ENCODE assay signal across 27 cellular contexts in genomic region chr7:89773594-89773993, GRCh38.
"Had no signal": no experiment of that assay in that cellular context is flagged by ENCODE, and none has a peak within 500 bp of the region (broad histone marks: within the 10 kb centered on the region; RNA-seq: fewer than 3 reads in every experiment).

No MANE protein-coding gene starts in this region.

- ATAC-seq: activated CD8-positive, alpha-beta T cell treated with anti-CD3 and anti-CD28 coated beads for 36 hours; activated T-cell treated with anti-CD3 and anti-CD28 coated beads, Interleukin-2, amount 50 U/mL, for 4 hours; activated T-helper 17 cell treated with anti-CD3 and anti-CD28 coated beads, Interleukin-2, amount 50 U/mL, for 72 hours; body of pancreas; gastroesophageal sphincter; heart right ventricle; WTC11 had no signal

- DNase-seq: activated CD4-positive, alpha-beta T cell treated with anti-CD3 and anti-CD28 coated beads for 1 hour; activated CD4-positive, alpha-beta T cell treated with anti-CD3 and anti-CD28 coated beads for 4 hours; activated CD4-positive, alpha-beta T cell treated with anti-CD3 and anti-CD28 coated beads, Interleukin-2, amount 50 U/mL, for 1 hour; activated CD4-positive, alpha-beta T cell treated with anti-CD3 and anti-CD28 coated beads, Interleukin-2, amount 50 U/mL, for 48 hours; activated CD8-positive, alpha-beta memory T cell treated with anti-CD3 and anti-CD28 coated beads for 24 hours; activated CD8-positive, alpha-beta T cell treated with anti-CD3 and anti-CD28 coated beads for 36 hours; activated effector memory CD4-positive, alpha-beta T cell treated with Interleukin-2 at 50 U/mL for 16 hours; activated gamma-delta T cell treated with Interleukin-2 at 50 U/mL for 16 hours; activated naive CD4-positive, alpha-beta T cell treated with anti-CD3 and anti-CD28 coated beads, Interleukin-2, amount 50 U/mL, for 16 hours; activated naive CD4-positive, alpha-beta T cell treated with Interleukin-2 at 50 U/mL for 16 hours; activated T-cell treated with anti-CD3 and anti-CD28 coated beads, Interleukin-2, amount 50 U/mL, for 4 hours; amniotic stem cell; anterior cingulate cortex; body of pancreas; caudate nucleus; cortex of kidney; dermis blood vessel endothelial cell; effector CD8-positive, alpha-beta T cell; esophagus squamous epithelium; foreskin melanocyte; heart right ventricle; T-helper 2 cell had no signal

- H3K36me3 ChIP-seq: esophagus squamous epithelium, gastroesophageal sphincter, heart right ventricle had no signal

- H3K27me3 ChIP-seq: body of pancreas, esophagus squamous epithelium, gastroesophageal sphincter, heart right ventricle had no signal

- H3K27ac ChIP-seq: body of pancreas, epithelial cell of prostate, esophagus squamous epithelium, gastroesophageal sphincter, heart right ventricle, VCaP had no signal

- H3K4me3 ChIP-seq: body of pancreas, esophagus squamous epithelium, gastroesophageal sphincter, heart right ventricle had no signal

- H3K9me3 ChIP-seq: body of pancreas, esophagus squamous epithelium, gastroesophageal sphincter, heart right ventricle had no signal
